Comparison of ENCODE assay signal across 19 cellular contexts in the genomic region with DNA sequence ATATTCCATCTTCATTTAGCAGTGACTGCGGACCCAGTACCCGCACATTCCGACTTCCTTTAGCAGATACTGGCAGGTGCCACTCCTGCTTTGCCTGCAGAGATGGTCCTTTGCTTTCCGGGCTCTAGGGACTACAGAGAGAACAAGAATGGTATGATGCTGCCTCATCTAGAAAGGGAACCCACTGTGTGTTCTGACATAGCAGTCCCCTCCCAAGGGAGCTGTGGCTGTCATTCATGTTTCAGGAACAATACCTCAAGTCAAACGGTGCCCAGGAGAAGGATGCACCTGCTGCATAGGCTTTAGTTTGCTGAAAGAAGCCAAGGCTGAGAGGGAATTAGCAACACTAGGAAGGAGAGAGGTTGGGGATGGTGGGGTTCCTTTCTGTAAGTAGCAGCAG. TPM values are rescaled to one million over a fixed set of nuclear protein-coding genes. Genes with fewer than 3 reads are reported as not detected.
"Had no signal": no experiment of that assay in that cellular context is flagged by ENCODE, and none has a peak within 500 bp of the region (broad histone marks: within the 10 kb centered on the region; RNA-seq: fewer than 3 reads in every experiment).

No MANE protein-coding gene starts in this region.

- H3K4me3 ChIP-seq: gastrocnemius medialis, left lung, right lobe of liver, tibial nerve, vagina had no signal

- H3K27me3 ChIP-seq: gastrocnemius medialis, left lung, right lobe of liver, tibial nerve, vagina had no signal

- H3K27ac ChIP-seq: epithelial cell of prostate, gastrocnemius medialis, left lung, right lobe of liver, tibial nerve, vagina had no signal

- H3K4me1 Mint-ChIP-seq: activated naive CD4-positive, alpha-beta T cell treated with anti-CD3 and anti-CD28 coated beads, Interleukin-2, amount 50 U/mL, for 24 hours; stimulated activated effector memory CD8-positive, alpha-beta T cell treated with anti-CD3 and anti-CD28 coated beads, Interleukin-12 subunit alpha, Interleukin-12 subunit beta, amount 100 ng/mL, for 72 hours had no signal

- DNase-seq: activated CD4-positive, CD25-positive, alpha-beta regulatory T cell; activated effector memory CD4-positive, alpha-beta T cell treated with Interleukin-2 at 50 U/mL for 16 hours; activated T-cell treated with anti-CD3 and anti-CD28 coated beads, Interleukin-2, amount 50 U/mL, for 1 hour; amygdala; effector memory CD4-positive, alpha-beta T cell; gastrocnemius medialis; left lung; nucleus accumbens; right lobe of liver had no signal

- ATAC-seq: gastrocnemius medialis; left lung; right lobe of liver; stimulated activated effector memory CD8-positive, alpha-beta T cell treated with anti-CD3 and anti-CD28 coated beads, Interleukin-12 subunit alpha, Interleukin-12 subunit beta, amount 100 ng/mL, for 72 hours had no signal

- H3K9me3 ChIP-seq: gastrocnemius medialis, left lung, right lobe of liver, tibial nerve, vagina had no signal

- H3K4me1 ChIP-seq: gastrocnemius medialis, left lung, right lobe of liver, tibial nerve, vagina had no signal

- H3K27me3 Mint-ChIP-seq: activated naive CD4-positive, alpha-beta T cell treated with anti-CD3 and anti-CD28 coated beads, Interleukin-2, amount 50 U/mL, for 24 hours had no signal

- H3K9me3 Mint-ChIP-seq: activated naive CD4-positive, alpha-beta T cell treated with anti-CD3 and anti-CD28 coated beads, Interleukin-2, amount 50 U/mL, for 24 hours; natural killer cell treated with Interleukin-12 subunit alpha and Interleukin-12 subunit beta and Interleukin-15 and Interleukin-18, amount 100 ng/mL, for 72 hours; stimulated activated effector memory CD8-positive, alpha-beta T cell treated with anti-CD3 and anti-CD28 coated beads, Interleukin-12 subunit alpha, Interleukin-12 subunit beta, amount 100 ng/mL, for 72 hours had no signal

- H3K4me3 Mint-ChIP-seq: activated naive CD4-positive, alpha-beta T cell treated with anti-CD3 and anti-CD28 coated beads, Interleukin-2, amount 50 U/mL, for 24 hours; brain; natural killer cell treated with Interleukin-12 subunit alpha and Interleukin-12 subunit beta and Interleukin-15 and Interleukin-18, amount 100 ng/mL, for 72 hours; stimulated activated effector memory CD8-positive, alpha-beta T cell treated with anti-CD3 and anti-CD28 coated beads, Interleukin-12 subunit alpha, Interleukin-12 subunit beta, amount 100 ng/mL, for 72 hours had no signal

- H3K27ac Mint-ChIP-seq: activated naive CD4-positive, alpha-beta T cell treated with anti-CD3 and anti-CD28 coated beads, Interleukin-2, amount 50 U/mL, for 24 hours; natural killer cell treated with Interleukin-12 subunit alpha and Interleukin-12 subunit beta and Interleukin-15 and Interleukin-18, amount 100 ng/mL, for 72 hours; progenitor cell of endocrine pancreas had no signal

- H3K36me3 ChIP-seq: gastrocnemius medialis, left lung, right lobe of liver, vagina had no signal

- H3K36me3 Mint-ChIP-seq: activated naive CD4-positive, alpha-beta T cell treated with anti-CD3 and anti-CD28 coated beads, Interleukin-2, amount 50 U/mL, for 24 hours; brain; natural killer cell treated with Interleukin-12 subunit alpha and Interleukin-12 subunit beta and Interleukin-15 and Interleukin-18, amount 100 ng/mL, for 72 hours; stimulated activated effector memory CD8-positive, alpha-beta T cell treated with anti-CD3 and anti-CD28 coated beads, Interleukin-12 subunit alpha, Interleukin-12 subunit beta, amount 100 ng/mL, for 72 hours had no signal

RNA-seq across cellular contexts. Expression of a gene that starts 15.9 kb away (rescaled TPM):
- total RNA-seq: gastrocnemius medialis; mucosa of gallbladder; natural killer cell treated with Interleukin-12 subunit alpha and Interleukin-12 subunit beta and Interleukin-15 and Interleukin-18, amount 100 ng/mL, for 72 hours; right lobe of liver; subcutaneous adipose tissue; vagina had no signal
